In the genomic region with DNA sequence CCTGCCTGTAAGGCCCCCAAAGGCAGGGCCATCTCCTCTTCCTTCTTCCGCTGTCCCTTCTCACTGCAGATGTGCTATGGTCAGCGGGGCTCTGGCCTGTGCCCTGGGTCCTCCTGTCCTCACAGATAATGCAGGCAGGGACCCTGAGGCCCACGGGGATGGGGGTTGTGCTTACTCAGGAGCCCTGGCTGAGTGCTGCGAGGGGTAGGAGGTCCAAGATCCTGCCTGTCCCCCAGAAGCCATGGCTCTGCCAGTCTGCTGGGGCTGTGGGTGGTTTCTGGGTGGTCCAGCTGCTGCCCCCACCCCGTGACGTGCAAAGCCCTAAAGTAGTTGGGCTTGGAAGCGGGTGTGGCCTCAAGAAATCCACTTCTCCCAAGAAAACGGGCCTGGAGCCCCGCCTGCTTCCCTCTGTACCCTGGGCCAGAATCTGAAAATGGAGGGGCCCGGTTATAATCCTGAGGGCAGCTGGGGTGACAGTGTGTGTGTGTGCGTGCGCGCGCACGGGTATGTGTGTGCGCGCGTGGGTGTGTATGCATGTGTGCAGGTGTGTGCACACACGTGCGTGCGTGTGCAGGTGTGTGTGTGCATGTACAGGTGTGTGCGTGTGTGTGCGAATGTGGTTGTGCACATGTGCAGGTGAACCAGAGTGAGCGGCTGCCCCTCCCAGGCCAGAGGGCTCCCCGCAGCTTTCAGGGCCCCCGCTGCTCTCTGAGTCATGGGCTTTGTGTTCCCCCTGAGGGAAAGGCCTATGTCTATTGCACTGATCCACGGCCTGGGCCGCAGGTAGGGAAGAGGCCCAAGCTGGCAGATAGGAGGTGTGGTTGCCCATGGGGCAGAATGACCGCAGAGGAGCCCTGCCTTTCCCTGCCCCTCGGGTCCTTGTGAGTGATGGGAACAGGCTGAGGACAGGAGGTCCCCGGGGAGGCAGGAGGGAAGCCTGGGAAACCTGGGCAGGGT, we compare ENCODE assay signal across 1 cellular context.
TF ChIP-seq lines count a peak whose summit lies in the region.

No MANE protein-coding gene starts in this region.

TF ChIP-seq in HepG2, 621 proteins besides CTCF, POLR2A, EP300 and RAD21:
- TF ChIP-seq, protein P1, sequence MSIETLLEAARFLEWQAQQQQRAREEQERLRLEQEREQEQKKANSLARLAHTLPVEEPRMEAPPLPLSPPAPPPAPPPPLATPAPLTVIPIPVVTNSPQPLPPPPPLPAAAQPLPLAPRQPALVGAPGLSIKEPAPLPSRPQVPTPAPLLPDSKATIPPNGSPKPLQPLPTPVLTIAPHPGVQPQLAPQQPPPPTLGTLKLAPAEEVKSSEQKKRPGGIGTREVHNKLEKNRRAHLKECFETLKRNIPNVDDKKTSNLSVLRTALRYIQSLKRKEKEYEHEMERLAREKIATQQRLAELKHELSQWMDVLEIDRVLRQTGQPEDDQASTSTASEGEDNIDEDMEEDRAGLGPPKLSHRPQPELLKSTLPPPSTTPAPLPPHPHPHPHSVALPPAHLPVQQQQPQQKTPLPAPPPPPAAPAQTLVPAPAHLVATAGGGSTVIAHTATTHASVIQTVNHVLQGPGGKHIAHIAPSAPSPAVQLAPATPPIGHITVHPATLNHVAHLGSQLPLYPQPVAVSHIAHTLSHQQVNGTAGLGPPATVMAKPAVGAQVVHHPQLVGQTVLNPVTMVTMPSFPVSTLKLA (IDR thresholded peaks at IDR 0.05) = peak; percentile 69
- TF ChIP-seq, protein P2, sequence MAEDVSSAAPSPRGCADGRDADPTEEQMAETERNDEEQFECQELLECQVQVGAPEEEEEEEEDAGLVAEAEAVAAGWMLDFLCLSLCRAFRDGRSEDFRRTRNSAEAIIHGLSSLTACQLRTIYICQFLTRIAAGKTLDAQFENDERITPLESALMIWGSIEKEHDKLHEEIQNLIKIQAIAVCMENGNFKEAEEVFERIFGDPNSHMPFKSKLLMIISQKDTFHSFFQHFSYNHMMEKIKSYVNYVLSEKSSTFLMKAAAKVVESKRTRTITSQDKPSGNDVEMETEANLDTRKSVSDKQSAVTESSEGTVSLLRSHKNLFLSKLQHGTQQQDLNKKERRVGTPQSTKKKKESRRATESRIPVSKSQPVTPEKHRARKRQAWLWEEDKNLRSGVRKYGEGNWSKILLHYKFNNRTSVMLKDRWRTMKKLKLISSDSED (CRISPR knock-in tag; IDR thresholded peaks at IDR 0.05) = no peak
